Comparison of ENCODE assay signal across 20 cellular contexts in genomic region chr11:69209038-69209350, GRCh38. TPM values are rescaled to one million over a fixed set of nuclear protein-coding genes. Genes with fewer than 3 reads are reported as not detected.
DNase-seq lines count a peak whose midpoint lies in the region; ATAC-seq and TF ChIP-seq lines count a peak whose summit lies in the region.
"Had no signal": no experiment of that assay in that cellular context is flagged by ENCODE, and none has a peak within 500 bp of the region (broad histone marks: within the 10 kb centered on the region; RNA-seq: fewer than 3 reads in every experiment).

No MANE protein-coding gene starts in this region.

- H3K27me3 Mint-ChIP-seq in WTC11 (ENCODE audit: low read depth): peaks cover 3% of the 10 kb centered on the region; the same call in 1 of the 2 replicates
- peaks cover 5% of the 10 kb centered on the region for H3K27me3 Mint-ChIP-seq in mesothelial cell of epicardium (ENCODE audit: low read depth)
- H3K27me3 Mint-ChIP-seq in type B pancreatic cell: peaks cover 3% of the 10 kb centered on the region
- peaks cover 11% of the 10 kb centered on the region for H3K27me3 Mint-ChIP-seq in activated CD4-positive, alpha-beta T cell treated with anti-CD3 and anti-CD28 coated beads, Interleukin-2, amount 10 ng/mL, durations not matched to agents 24 days and 14 days

- H3K4me1 Mint-ChIP-seq in WTC11 (peaks cover 6% of the 10 kb centered on the region; the same call in 1 of the 2 replicates), mesothelial cell of epicardium (peaks cover 14% of the 10 kb centered on the region), type B pancreatic cell (ENCODE audit: unreplicated experiment) (peaks cover 23% of the 10 kb centered on the region)
- peaks cover 17% of the 10 kb centered on the region for H3K4me1 Mint-ChIP-seq in activated CD4-positive, alpha-beta T cell treated with anti-CD3 and anti-CD28 coated beads, Interleukin-2, amount 10 ng/mL, durations not matched to agents 24 days and 14 days

- H3K27ac Mint-ChIP-seq in WTC11 (no peak overlapping the region), mesothelial cell of epicardium (no peak overlapping the region), type B pancreatic cell (no peak overlapping the region)
- H3K27ac Mint-ChIP-seq in activated CD4-positive, alpha-beta T cell treated with anti-CD3 and anti-CD28 coated beads, Interleukin-2, amount 10 ng/mL, durations not matched to agents 24 days and 14 days: no peak overlapping the region
- H3K27ac Mint-ChIP-seq: CD14-positive monocyte had no signal

- no peak overlapping the region for H3K4me3 Mint-ChIP-seq in WTC11
- no peak overlapping the region for H3K4me3 Mint-ChIP-seq in mesothelial cell of epicardium
- no peak overlapping the region for H3K4me3 Mint-ChIP-seq in type B pancreatic cell
- no peak overlapping the region for H3K4me3 Mint-ChIP-seq in activated CD4-positive, alpha-beta T cell treated with anti-CD3 and anti-CD28 coated beads, Interleukin-2, amount 10 ng/mL, durations not matched to agents 24 days and 14 days
- H3K4me3 Mint-ChIP-seq: CD14-positive monocyte had no signal

- CTCF ChIA-PET in WTC11 (lab: Charles Lee): interaction anchor here (1.2 kb wide), 2 partner anchors 77 to 107 kb away, joined by 3 to 4 read pairs; no protein-coding TSS in a partner anchor

- H3K27me3 ChIP-seq in WERI-Rb-1 (ENCODE audit: insufficient read depth, low read depth, severe bottlenecking): peaks cover 2% of the 10 kb centered on the region

- no peak overlapping the region for H3K4me3 ChIP-seq in WERI-Rb-1 (ENCODE audit: low read depth, low read length)

- H3K9me3 ChIP-seq in WERI-Rb-1 (ENCODE audit: severe bottlenecking): peaks cover 6% of the 10 kb centered on the region
- H3K9me3 ChIP-seq: SK-N-SH had no signal

- no peak for ATAC-seq in WTC11

- H3K36me3 ChIP-seq in WERI-Rb-1: no peaks in the 10 kb centered on the region

- no peak for TF ChIP-seq CTCF in WTC11 (IDR thresholded peaks at IDR 0.05)
- TF ChIP-seq CTCF in mesothelial cell of epicardium (IDR thresholded peaks at IDR 0.05; ENCODE audit: unreplicated experiment): peak; percentile 27
- peak; percentile 24 for TF ChIP-seq CTCF in type B pancreatic cell (conservative IDR thresholded peaks at IDR 0.05)
- TF ChIP-seq CTCF in WERI-Rb-1 (IDR thresholded peaks at IDR 0.05; ENCODE audit: low read depth, low read length): no peak

- peak; percentile 13 for DNase-seq in activated T-cell treated with anti-CD3 and anti-CD28 coated beads, Interleukin-2, amount 50 U/mL, for 1 hour
- DNase-seq in activated T-cell treated with anti-CD3 and anti-CD28 coated beads for 4 hours (no peak), WTC11 (ENCODE audit: low spot score) (peak; percentile 6), mesothelial cell of epicardium (ENCODE audit: low spot score in 2 of 2, unreplicated experiment in 2 of 2) (no peak), type B pancreatic cell (ENCODE audit: extremely low spot score, unreplicated experiment) (no peak), NCI-H146 treated with DMSO at 0.1 percent for 48 hours (lab: John Stamatoyannopoulos, UW; ENCODE audit: unreplicated experiment) (no peak), WERI-Rb-1 (no peak)
- no peak for DNase-seq in activated CD4-positive, alpha-beta T cell treated with anti-CD3 and anti-CD28 coated beads, Interleukin-2, amount 10 ng/mL, durations not matched to agents 24 days and 14 days
- DNase-seq: AML-193, DMS79, GOT3, NCI-H187, NCI-H226, NCI-H524 treated with DMSO at 0.1 percent for 48 hours, RPMI8226, SHP77 treated with DMSO at 0.1 percent for 48 hours, SK-N-SH had no signal

- peaks cover 4% of the 10 kb centered on the region; the same call in 1 of the 2 replicates for H3K9me3 Mint-ChIP-seq in WTC11
- peaks cover 6% of the 10 kb centered on the region for H3K9me3 Mint-ChIP-seq in mesothelial cell of epicardium
- H3K9me3 Mint-ChIP-seq in type B pancreatic cell: peaks cover 5% of the 10 kb centered on the region
- no peaks in the 10 kb centered on the region for H3K9me3 Mint-ChIP-seq in activated CD4-positive, alpha-beta T cell treated with anti-CD3 and anti-CD28 coated beads, Interleukin-2, amount 10 ng/mL, durations not matched to agents 24 days and 14 days

- no peak overlapping the region for H3K27ac ChIP-seq in WERI-Rb-1
- H3K27ac ChIP-seq: 22Rv1 had no signal

- POLR2A ChIA-PET in WTC11 (lab: Charles Lee): no interaction called here

- intact Hi-C loops in activated CD4-positive, alpha-beta T cell treated with anti-CD3 and anti-CD28 coated beads, Interleukin-2, amount 10 ng/mL, durations not matched to agents 24 days and 14 days (cut with micrococcal nuclease): no loop called here

- H3K36me3 Mint-ChIP-seq in WTC11 (no peaks in the 10 kb centered on the region), mesothelial cell of epicardium (peaks cover 5% of the 10 kb centered on the region), type B pancreatic cell (peaks cover 4% of the 10 kb centered on the region)
- no peaks in the 10 kb centered on the region for H3K36me3 Mint-ChIP-seq in activated CD4-positive, alpha-beta T cell treated with anti-CD3 and anti-CD28 coated beads, Interleukin-2, amount 10 ng/mL, durations not matched to agents 24 days and 14 days (ENCODE audit: low read depth)
- H3K36me3 Mint-ChIP-seq: CD14-positive monocyte had no signal

TF ChIP-seq in WTC11, 78 proteins besides CTCF, POLR2A, EP300 and RAD21 (continues in another document):
- TF ChIP-seq HMGA2 (CRISPR knock-in tag; IDR thresholded peaks at IDR 0.05) (no peak), NR1H2 (CRISPR knock-in tag; IDR thresholded peaks at IDR 0.05) (no peak), MYBL2 (CRISPR knock-in tag; IDR thresholded peaks at IDR 0.05) (no peak), FOXP4 (CRISPR knock-in tag; IDR thresholded peaks at IDR 0.05) (no peak), ZNF281 (CRISPR knock-in tag; IDR thresholded peaks at IDR 0.05) (no peak), ERG (CRISPR knock-in tag; IDR thresholded peaks at IDR 0.05) (no peak), ETV6 (CRISPR knock-in tag; IDR thresholded peaks at IDR 0.05) (no peak), ZNF138 (CRISPR knock-in tag; conservative IDR thresholded peaks at IDR 0.05) (no peak)

RNA-seq across cellular contexts. Expression of gene SMIM38, which starts 53.3 kb away (rescaled TPM):
- total RNA-seq in WTC11 (2021): 0.39 to 1.4 TPM (median 0.98 TPM) in 3 replicates
- 1.9 to 2.5 TPM (median 2.1 TPM) in 3 replicates for total RNA-seq in mesothelial cell of epicardium
- 0.52 and 5.3 TPM in 2 replicates for total RNA-seq in type B pancreatic cell (ENCODE audit: low replicate concordance)
- total RNA-seq in activated CD4-positive, alpha-beta T cell treated with anti-CD3 and anti-CD28 coated beads, Interleukin-2, amount 10 ng/mL, durations not matched to agents 24 days and 14 days: 0.21 and 0.43 TPM in 2 replicates
- total RNA-seq: LHCN-M2 had no signal

Comparison
In these comparisons a context has a peak if more than half of its experiments do, and no peak if none do; other contexts are left out.
1. DNase-seq: peak in activated T-cell treated with anti-CD3 and anti-CD28 coated beads, Interleukin-2, amount 50 U/mL, for 1 hour (single experiment) and WTC11 (single experiment); none in activated T-cell treated with anti-CD3 and anti-CD28 coated beads for 4 hours (single experiment), mesothelial cell of epicardium (0 of 2), type B pancreatic cell (single experiment), activated CD4-positive, alpha-beta T cell treated with anti-CD3 and anti-CD28 coated beads, Interleukin-2, amount 10 ng/mL, durations not matched to agents 24 days and 14 days (single experiment), NCI-H146 treated with DMSO at 0.1 percent for 48 hours (single experiment) and WERI-Rb-1 (single experiment).
2. CTCF ChIP-seq: peak in mesothelial cell of epicardium (single experiment) and type B pancreatic cell (single experiment); none in WTC11 (single experiment) and WERI-Rb-1 (single experiment).